Comparison of ENCODE assay signal across 14 cellular contexts in the genomic region with DNA sequence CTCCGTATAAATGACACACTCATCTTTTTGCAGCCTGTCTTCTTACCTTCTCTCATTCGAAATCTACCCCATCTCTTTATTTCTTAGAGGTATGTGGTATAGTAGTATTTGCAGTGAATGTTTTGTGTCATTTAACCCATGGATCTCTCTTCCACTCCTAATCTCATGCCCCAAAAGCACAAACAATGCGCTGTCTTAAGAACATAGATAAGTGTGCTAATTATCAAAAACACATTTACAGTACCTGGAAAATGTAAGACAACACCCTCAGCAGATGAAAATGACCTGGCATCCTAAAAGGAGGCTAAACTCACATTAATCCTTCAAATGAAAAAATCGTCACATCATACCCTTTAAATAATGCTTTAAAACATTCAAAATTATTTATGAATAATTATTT.
"Had no signal": no experiment of that assay in that cellular context is flagged by ENCODE, and none has a peak within 500 bp of the region (broad histone marks: within the 10 kb centered on the region; RNA-seq: fewer than 3 reads in every experiment).

No MANE protein-coding gene starts in this region.

- H3K9me3 Mint-ChIP-seq: activated T-helper 1 cell treated with anti-CD3 and anti-CD28 coated beads, Interleukin-12 subunit alpha, Interleukin-12 subunit beta, Interleukin-2, Interleukin-4 antibody, amounts not matched to agents 30 ng/mL and 10 ng/mL and 1 ng/mL, durations not matched to agents 14 hours and 24 hours and 36 hours; memory B cell had no signal

- H3K27me3 Mint-ChIP-seq: memory B cell had no signal

- ATAC-seq: left lung, sciatic nerve had no signal

- H3K27ac Mint-ChIP-seq: activated T-helper 1 cell treated with anti-CD3 and anti-CD28 coated beads, Interleukin-12 subunit alpha, Interleukin-12 subunit beta, Interleukin-2, Interleukin-4 antibody, amounts not matched to agents 30 ng/mL and 10 ng/mL and 1 ng/mL, durations not matched to agents 14 hours and 24 hours and 36 hours; memory B cell had no signal

- H3K4me3 ChIP-seq: heart right ventricle, left lung, SJSA1, spleen, stomach had no signal

- H3K36me3 ChIP-seq: heart right ventricle, left lung, SJSA1, spleen, stomach had no signal

- DNase-seq: activated CD4-positive, alpha-beta T cell treated with anti-CD3 and anti-CD28 coated beads for 4 hours; activated naive CD4-positive, alpha-beta T cell treated with Interleukin-2 at 50 U/mL for 16 hours; aorta; heart right ventricle; left lung; spleen; stimulated activated CD4-positive, alpha-beta T cell treated with anti-CD3 and anti-CD28 coated beads, Interleukin-2, amount 100 ng/mL, for 24 hours; stomach; T1000 had no signal

- H3K9me3 ChIP-seq: heart right ventricle, left lung, SJSA1, spleen, stomach had no signal

- H3K4me3 Mint-ChIP-seq: activated T-helper 1 cell treated with anti-CD3 and anti-CD28 coated beads, Interleukin-12 subunit alpha, Interleukin-12 subunit beta, Interleukin-2, Interleukin-4 antibody, amounts not matched to agents 30 ng/mL and 10 ng/mL and 1 ng/mL, durations not matched to agents 14 hours and 24 hours and 36 hours; memory B cell had no signal

- H3K27me3 ChIP-seq: heart right ventricle, left lung, SJSA1, spleen, stomach had no signal

- H3K27ac ChIP-seq: heart right ventricle, left lung, SJSA1, stomach, VCaP had no signal
